ENCODE assay signal across 1 cellular context in the genomic region with DNA sequence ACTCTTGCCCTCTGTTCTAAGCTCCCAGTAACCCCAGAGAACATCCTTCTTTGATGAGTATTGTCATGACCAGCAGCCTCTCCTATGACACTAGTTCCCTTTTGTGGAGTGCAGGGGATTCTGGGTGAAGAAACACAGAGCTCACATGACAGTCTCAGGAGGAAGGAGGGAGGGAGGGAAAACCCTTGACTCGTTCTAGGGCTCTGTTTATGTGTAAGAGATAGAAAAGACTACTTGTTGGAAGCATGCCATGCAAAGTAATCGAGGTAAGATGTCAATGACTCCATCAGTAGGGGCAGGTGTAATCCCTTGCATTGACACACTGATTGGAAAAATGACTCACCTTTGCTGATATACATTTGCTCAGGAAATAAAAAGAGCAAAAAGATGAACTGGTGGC.
TF ChIP-seq lines count a peak whose summit lies in the region.

No MANE protein-coding gene starts in this region.

TF ChIP-seq in GM23338, 12 proteins besides CTCF, POLR2A, EP300 and RAD21 (continued from another document):
- TF ChIP-seq, protein P1, sequence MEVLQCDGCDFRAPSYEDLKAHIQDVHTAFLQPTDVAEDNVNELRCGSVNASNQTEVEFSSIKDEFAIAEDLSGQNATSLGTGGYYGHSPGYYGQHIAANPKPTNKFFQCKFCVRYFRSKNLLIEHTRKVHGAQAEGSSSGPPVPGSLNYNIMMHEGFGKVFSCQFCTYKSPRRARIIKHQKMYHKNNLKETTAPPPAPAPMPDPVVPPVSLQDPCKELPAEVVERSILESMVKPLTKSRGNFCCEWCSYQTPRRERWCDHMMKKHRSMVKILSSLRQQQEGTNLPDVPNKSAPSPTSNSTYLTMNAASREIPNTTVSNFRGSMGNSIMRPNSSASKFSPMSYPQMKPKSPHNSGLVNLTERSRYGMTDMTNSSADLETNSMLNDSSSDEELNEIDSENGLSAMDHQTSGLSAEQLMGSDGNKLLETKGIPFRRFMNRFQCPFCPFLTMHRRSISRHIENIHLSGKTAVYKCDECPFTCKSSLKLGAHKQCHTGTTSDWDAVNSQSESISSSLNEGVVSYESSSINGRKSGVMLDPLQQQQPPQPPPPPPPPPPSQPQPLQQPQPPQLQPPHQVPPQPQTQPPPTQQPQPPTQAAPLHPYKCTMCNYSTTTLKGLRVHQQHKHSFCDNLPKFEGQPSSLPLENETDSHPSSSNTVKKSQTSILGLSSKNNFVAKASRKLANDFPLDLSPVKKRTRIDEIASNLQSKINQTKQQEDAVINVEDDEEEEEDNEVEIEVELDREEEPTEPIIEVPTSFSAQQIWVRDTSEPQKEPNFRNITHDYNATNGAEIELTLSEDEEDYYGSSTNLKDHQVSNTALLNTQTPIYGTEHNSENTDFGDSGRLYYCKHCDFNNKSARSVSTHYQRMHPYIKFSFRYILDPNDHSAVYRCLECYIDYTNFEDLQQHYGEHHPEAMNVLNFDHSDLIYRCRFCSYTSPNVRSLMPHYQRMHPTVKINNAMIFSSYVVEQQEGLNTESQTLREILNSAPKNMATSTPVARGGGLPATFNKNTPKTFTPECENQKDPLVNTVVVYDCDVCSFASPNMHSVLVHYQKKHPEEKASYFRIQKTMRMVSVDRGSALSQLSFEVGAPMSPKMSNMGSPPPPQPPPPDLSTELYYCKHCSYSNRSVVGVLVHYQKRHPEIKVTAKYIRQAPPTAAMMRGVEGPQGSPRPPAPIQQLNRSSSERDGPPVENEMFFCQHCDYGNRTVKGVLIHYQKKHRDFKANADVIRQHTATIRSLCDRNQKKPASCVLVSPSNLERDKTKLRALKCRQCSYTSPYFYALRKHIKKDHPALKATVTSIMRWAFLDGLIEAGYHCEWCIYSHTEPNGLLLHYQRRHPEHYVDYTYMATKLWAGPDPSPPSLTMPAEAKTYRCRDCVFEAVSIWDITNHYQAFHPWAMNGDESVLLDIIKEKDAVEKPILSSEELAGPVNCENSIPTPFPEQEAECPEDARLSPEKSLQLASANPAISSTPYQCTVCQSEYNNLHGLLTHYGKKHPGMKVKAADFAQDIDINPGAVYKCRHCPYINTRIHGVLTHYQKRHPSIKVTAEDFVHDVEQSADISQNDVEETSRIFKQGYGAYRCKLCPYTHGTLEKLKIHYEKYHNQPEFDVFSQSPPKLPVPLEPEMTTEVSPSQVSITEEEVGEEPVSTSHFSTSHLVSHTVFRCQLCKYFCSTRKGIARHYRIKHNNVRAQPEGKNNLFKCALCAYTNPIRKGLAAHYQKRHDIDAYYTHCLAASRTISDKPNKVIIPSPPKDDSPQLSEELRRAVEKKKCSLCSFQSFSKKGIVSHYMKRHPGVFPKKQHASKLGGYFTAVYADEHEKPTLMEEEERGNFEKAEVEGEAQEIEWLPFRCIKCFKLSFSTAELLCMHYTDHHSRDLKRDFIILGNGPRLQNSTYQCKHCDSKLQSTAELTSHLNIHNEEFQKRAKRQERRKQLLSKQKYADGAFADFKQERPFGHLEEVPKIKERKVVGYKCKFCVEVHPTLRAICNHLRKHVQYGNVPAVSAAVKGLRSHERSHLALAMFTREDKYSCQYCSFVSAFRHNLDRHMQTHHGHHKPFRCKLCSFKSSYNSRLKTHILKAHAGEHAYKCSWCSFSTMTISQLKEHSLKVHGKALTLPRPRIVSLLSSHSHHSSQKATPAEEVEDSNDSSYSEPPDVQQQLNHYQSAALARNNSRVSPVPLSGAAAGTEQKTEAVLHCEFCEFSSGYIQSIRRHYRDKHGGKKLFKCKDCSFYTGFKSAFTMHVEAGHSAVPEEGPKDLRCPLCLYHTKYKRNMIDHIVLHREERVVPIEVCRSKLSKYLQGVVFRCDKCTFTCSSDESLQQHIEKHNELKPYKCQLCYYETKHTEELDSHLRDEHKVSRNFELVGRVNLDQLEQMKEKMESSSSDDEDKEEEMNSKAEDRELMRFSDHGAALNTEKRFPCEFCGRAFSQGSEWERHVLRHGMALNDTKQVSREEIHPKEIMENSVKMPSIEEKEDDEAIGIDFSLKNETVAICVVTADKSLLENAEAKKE (CRISPR knock-in tag; IDR thresholded peaks at IDR 0.05): no peak
